Comparison of ENCODE assay signal across 9 cellular contexts in the genomic region with DNA sequence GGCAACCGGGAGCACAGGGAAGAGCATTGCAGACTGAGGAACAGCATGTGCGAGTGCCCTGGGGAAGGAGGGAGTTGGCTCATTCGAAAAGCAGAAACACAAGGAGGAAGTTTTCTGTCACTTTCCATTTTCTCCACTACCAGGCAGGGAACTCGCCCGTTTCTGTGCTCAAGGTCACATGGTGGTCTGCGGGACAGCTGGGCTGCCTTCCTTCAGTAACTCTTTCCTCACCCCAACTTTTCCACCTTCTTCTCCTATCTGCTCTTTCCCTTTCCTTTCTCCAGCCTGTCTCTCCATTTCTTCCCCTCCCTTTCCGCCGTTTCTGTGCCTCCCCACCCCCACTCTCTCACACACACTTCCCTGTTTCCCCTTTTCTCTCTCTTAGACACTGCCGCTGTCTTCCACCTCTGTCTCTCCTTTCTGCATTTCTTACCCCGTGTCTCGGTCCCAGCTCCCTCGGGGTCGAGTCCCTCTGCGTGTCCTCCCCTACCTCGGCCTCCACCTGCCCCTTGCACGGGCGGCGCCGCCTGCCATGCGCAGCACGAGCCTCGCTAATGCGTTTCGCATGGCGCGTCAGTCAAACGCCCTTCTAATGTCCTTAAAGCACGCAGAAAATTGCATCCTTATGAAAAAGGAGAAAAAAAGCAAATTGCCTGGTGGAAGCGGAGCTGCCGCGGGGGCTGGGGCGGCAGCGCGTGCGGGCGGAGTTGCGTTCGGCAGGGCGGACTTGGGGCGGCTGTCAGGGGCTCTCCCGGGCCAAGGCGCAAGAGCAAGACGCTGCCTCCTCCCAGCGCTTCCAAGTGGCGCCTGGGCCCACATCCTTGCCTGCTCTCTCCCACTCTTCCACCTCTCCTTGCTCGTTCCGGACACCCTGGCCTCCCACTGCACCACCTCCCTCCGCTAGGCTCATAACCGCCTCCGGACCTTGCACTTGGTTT. TPM values are rescaled to one million over a fixed set of nuclear protein-coding genes. Genes with fewer than 3 reads are reported as not detected.
DNase-seq lines count a peak whose midpoint lies in the region; ATAC-seq and TF ChIP-seq lines count a peak whose summit lies in the region.
"Had no signal": no experiment of that assay in that cellular context is flagged by ENCODE, and none has a peak within 500 bp of the region (broad histone marks: within the 10 kb centered on the region; RNA-seq: fewer than 3 reads in every experiment).

No MANE protein-coding gene starts in this region.

- H3K4me1 ChIP-seq in HEK293 (ENCODE audit: control insufficient read depth, insufficient read depth, low read length): no peaks in the 10 kb centered on the region
- peaks cover 0 to 36% (median 7%) of the 10 kb centered on the region in 3 donors for H3K4me1 ChIP-seq in esophagus squamous epithelium

- H3K9me3 ChIP-seq in HEK293 (ENCODE audit: control insufficient read depth, insufficient read depth, low read depth, low read length) (no peaks in the 10 kb centered on the region), esophagus squamous epithelium (peaks cover 0 to 8% (median 6%) of the 10 kb centered on the region in 3 donors)

- intact Hi-C loops in esophagus squamous epithelium (cut with DNase I): no loop called here

- TF ChIP-seq POLR2A in esophagus squamous epithelium (IDR thresholded peaks at IDR 0.05): no peak

- H3K4me3 Mint-ChIP-seq in glutamatergic neuron (ENCODE audit: unreplicated experiment): peak overlapping the region; percentile 89

- ATAC-seq in HG02642 (IDR thresholded peaks at IDR 0.05; ENCODE audit: poor library complexity, unreplicated experiment): no peak

- peaks cover 15 to 100% (median 43%) of the 10 kb centered on the region in 4 donors for H3K27me3 ChIP-seq in esophagus squamous epithelium

- DNase-seq in OCI-M1 (lab: John Stamatoyannopoulos, UW) (peak; percentile 13), glutamatergic neuron (no peak), pons (ENCODE audit: low spot score) (peak; percentile 34), esophagus squamous epithelium (lab: John Stamatoyannopoulos, UW) (no peak), NCI-H2196 (lab: John Stamatoyannopoulos, UW; ENCODE audit: unreplicated experiment) (no peak), midbrain (lab: John Stamatoyannopoulos, UW) (no peak)
- DNase-seq: activated CD4-positive, alpha-beta T cell treated with anti-CD3 and anti-CD28 coated beads for 4 hours had no signal

- H3K4me1 Mint-ChIP-seq in glutamatergic neuron (ENCODE audit: low read depth, unreplicated experiment): peaks cover 5% of the 10 kb centered on the region

- peaks cover 7% of the 10 kb centered on the region for H3K9me3 Mint-ChIP-seq in glutamatergic neuron (ENCODE audit: unreplicated experiment)

- H3K4me3 ChIP-seq in HEK293 (ENCODE audit: low read depth, low read length) (no peak overlapping the region), esophagus squamous epithelium (peak overlapping the region in 2 of 4 donors; percentile 20 to 47)

- H3K27ac ChIP-seq in HEK293 (ENCODE audit: extremely low read depth, low read depth, low read length): no peak overlapping the region
- no peak overlapping the region for H3K27ac ChIP-seq in esophagus squamous epithelium

- CTCF ChIA-PET in HEK293 (lab: Yijun Ruan, JAX): interaction anchor here (1.1 kb wide), 1 partner anchor 17 kb away, joined by 5 read pairs; no protein-coding TSS in a partner anchor

- TF ChIP-seq CTCF in HEK293 (tag by site-specific recombination; IDR thresholded peaks at IDR 0.05): no peak
- no peak for TF ChIP-seq CTCF in glutamatergic neuron (IDR thresholded peaks at IDR 0.05; ENCODE audit: partially characterized antibody, unreplicated experiment)
- TF ChIP-seq CTCF in esophagus squamous epithelium (IDR thresholded peaks at IDR 0.05): no peak

- WGBS in esophagus squamous epithelium, 2 donors: 5 to 7% methylated on average over 16 to 27 of the region's 50 CpGs

- peak overlapping the region; percentile 8 for H3K27ac Mint-ChIP-seq in glutamatergic neuron (ENCODE audit: unreplicated experiment)

- POLR2A ChIA-PET in HEK293 (lab: Yijun Ruan, JAX): interaction anchor here (0.6 kb wide), 1 partner anchor 782 kb away, joined by 4 read pairs; no protein-coding TSS in a partner anchor

- H3K27me3 Mint-ChIP-seq in glutamatergic neuron (ENCODE audit: unreplicated experiment): peaks cover 51% of the 10 kb centered on the region

- H3K36me3 ChIP-seq in HEK293 (ENCODE audit: control insufficient read depth in 2 of 2, insufficient read depth in 1 of 2, low read length in 2 of 2): no peaks in the 10 kb centered on the region
- H3K36me3 ChIP-seq in esophagus squamous epithelium: no peaks in the 10 kb centered on the region

- peaks cover 4% of the 10 kb centered on the region for H3K36me3 Mint-ChIP-seq in glutamatergic neuron (ENCODE audit: unreplicated experiment)

TF ChIP-seq in HEK293, 187 proteins besides CTCF, POLR2A, EP300 and RAD21:
- TF ChIP-seq ZFHX2 (tag by site-specific recombination; conservative IDR thresholded peaks at IDR 0.05) (peak; percentile 67), EGR2 (tag by site-specific recombination; IDR thresholded peaks at IDR 0.05; ENCODE audit: low read depth) (peak; percentile 57; the same call in 1 of the 2 replicates), ZNF174 (tag by site-specific recombination; IDR thresholded peaks at IDR 0.05) (no peak)

RNA-seq across cellular contexts. Expression of gene BARX1, which starts 9.5 kb away (rescaled TPM):
- 6.9 TPM for total RNA-seq in glutamatergic neuron (ENCODE audit: unreplicated experiment)
- total RNA-seq in esophagus squamous epithelium: not detected

Comparison
In these comparisons a context has a peak if more than half of its experiments do, and no peak if none do; other contexts are left out.
1. DNase-seq: peak in OCI-M1 (single experiment) and pons (single experiment); none in glutamatergic neuron (single experiment), esophagus squamous epithelium (single experiment), NCI-H2196 (single experiment) and midbrain (single experiment).